In genomic region chr3:165638066-165638465, GRCh38 we compare ENCODE assay signal across 28 cellular contexts.
"Had no signal": no experiment of that assay in that cellular context is flagged by ENCODE, and none has a peak within 500 bp of the region (broad histone marks: within the 10 kb centered on the region; RNA-seq: fewer than 3 reads in every experiment).

No MANE protein-coding gene starts in this region.

- H3K36me3 Mint-ChIP-seq: memory B cell; stimulated activated memory B cell treated with anti-CD40 and anti-IgM and Interleukin-4, amounts not matched to agents 10 μg/mL and 1 μg/mL and 100 μg/mL, for 72 hours had no signal

- H3K9me3 ChIP-seq: body of pancreas, gastrocnemius medialis, neutrophil, right lobe of liver, stomach, suprapubic skin, tibial nerve had no signal

- H3K9ac ChIP-seq: parathyroid adenoma had no signal

- ATAC-seq: activated CD8-positive, alpha-beta T cell treated with anti-CD3 and anti-CD28 coated beads for 36 hours; activated naive CD8-positive, alpha-beta T cell treated with anti-CD3 and anti-CD28 coated beads, Interleukin-2, amount 50 U/mL, for 24 hours; body of pancreas; gastrocnemius medialis; stimulated activated memory B cell treated with anti-CD40 and anti-IgM and Interleukin-4, amounts not matched to agents 10 μg/mL and 1 μg/mL and 100 μg/mL, for 72 hours had no signal

- H3K4me1 Mint-ChIP-seq: activated CD4-positive, alpha-beta T cell treated with anti-CD3 and anti-CD28 coated beads, Interleukin-2, amount 10 ng/mL, durations not matched to agents 7 days and 5 days; activated naive CD8-positive, alpha-beta T cell treated with anti-CD3 and anti-CD28 coated beads, Interleukin-2, amount 50 U/mL, for 24 hours; memory B cell; stimulated activated memory B cell treated with anti-CD40 and anti-IgM and Interleukin-4, amounts not matched to agents 10 μg/mL and 1 μg/mL and 100 μg/mL, for 72 hours had no signal

- H3K4me1 ChIP-seq: gastrocnemius medialis, parathyroid adenoma had no signal

- DNase-seq: activated CD4-positive, alpha-beta T cell treated with anti-CD3 and anti-CD28 coated beads, Interleukin-2, amount 10 ng/mL, durations not matched to agents 7 days and 5 days; activated CD4-positive, CD25-positive, alpha-beta regulatory T cell treated with anti-CD3 and anti-CD28 coated beads, Interleukin-2, amount 50 U/mL, for 72 hours; activated CD8-positive, alpha-beta T cell treated with anti-CD3 and anti-CD28 coated beads for 36 hours; activated gamma-delta T cell; activated naive CD4-positive, alpha-beta T cell treated with anti-CD3 and anti-CD28 coated beads, Interleukin-2, amount 50 U/mL, for 16 hours; activated naive CD8-positive, alpha-beta T cell treated with anti-CD3 and anti-CD28 coated beads, Interleukin-2, amount 50 U/mL, for 24 hours; anterior cingulate cortex; body of pancreas; effector CD4-positive, alpha-beta T cell; erythroblast; gastrocnemius medialis; hippocampal formation; right lobe of liver; small intestine; stimulated activated CD4-positive, alpha-beta T cell treated with anti-CD3 and anti-CD28 coated beads, Interleukin-2, amount 100 ng/mL, for 24 hours; stomach; WERI-Rb-1 had no signal

- H3K27ac Mint-ChIP-seq: activated CD4-positive, alpha-beta T cell treated with anti-CD3 and anti-CD28 coated beads, Interleukin-2, amount 10 ng/mL, durations not matched to agents 7 days and 5 days; activated CD8-positive, alpha-beta T cell treated with anti-CD3 and anti-CD28 coated beads for 36 hours; activated naive CD8-positive, alpha-beta T cell treated with anti-CD3 and anti-CD28 coated beads, Interleukin-2, amount 50 U/mL, for 24 hours; activated T-helper 1 cell treated with anti-CD3 and anti-CD28 coated beads, Interleukin-12 subunit alpha, Interleukin-12 subunit beta, Interleukin-2, Interleukin-4 antibody, amounts not matched to agents 30 ng/mL and 10 ng/mL and 1 ng/mL, durations not matched to agents 14 hours and 24 hours and 36 hours; dendritic cell treated with granulocyte-macrophage colony-stimulating factor and Interleukin-4, amounts not matched to agents 40 ng/mL and 50 ng/mL, for 4 days; memory B cell; nephron; stimulated activated memory B cell treated with anti-CD40 and anti-IgM and Interleukin-4, amounts not matched to agents 10 μg/mL and 1 μg/mL and 100 μg/mL, for 72 hours; T-helper 2 cell treated with Interferon-gamma antibody and Interleukin-4, amounts not matched to agents 5 μg/mL and 100 μg/mL, for 36 hours had no signal

- H3K27me3 ChIP-seq: body of pancreas, cardiac muscle cell, gastrocnemius medialis, neutrophil, right lobe of liver, stomach, suprapubic skin, tibial nerve had no signal

- H2AFZ ChIP-seq: parathyroid adenoma had no signal

- H3K36me3 ChIP-seq: cardiac muscle cell, gastrocnemius medialis, neutrophil, right lobe of liver, stomach, suprapubic skin, tibial nerve, WERI-Rb-1 had no signal

- H3K4me3 ChIP-seq: body of pancreas, cardiac muscle cell, gastrocnemius medialis, right lobe of liver, stomach, suprapubic skin, tibial nerve had no signal

- H3K27ac ChIP-seq: body of pancreas, cardiac muscle cell, gastrocnemius medialis, neutrophil, parathyroid adenoma, right lobe of liver, stomach, suprapubic skin, tibial nerve, WERI-Rb-1 had no signal

- H3K27me3 Mint-ChIP-seq: activated CD4-positive, alpha-beta T cell treated with anti-CD3 and anti-CD28 coated beads, Interleukin-2, amount 10 ng/mL, durations not matched to agents 7 days and 5 days; activated CD8-positive, alpha-beta T cell treated with anti-CD3 and anti-CD28 coated beads for 36 hours; activated naive CD8-positive, alpha-beta T cell treated with anti-CD3 and anti-CD28 coated beads, Interleukin-2, amount 50 U/mL, for 24 hours; dendritic cell treated with granulocyte-macrophage colony-stimulating factor and Interleukin-4, amounts not matched to agents 40 ng/mL and 50 ng/mL, for 4 days; memory B cell; stimulated activated memory B cell treated with anti-CD40 and anti-IgM and Interleukin-4, amounts not matched to agents 10 μg/mL and 1 μg/mL and 100 μg/mL, for 72 hours had no signal

- H3K4me3 Mint-ChIP-seq: activated CD4-positive, alpha-beta T cell treated with anti-CD3 and anti-CD28 coated beads, Interleukin-2, amount 10 ng/mL, durations not matched to agents 7 days and 5 days; activated CD8-positive, alpha-beta T cell treated with anti-CD3 and anti-CD28 coated beads for 36 hours; activated naive CD8-positive, alpha-beta T cell treated with anti-CD3 and anti-CD28 coated beads, Interleukin-2, amount 50 U/mL, for 24 hours; activated T-helper 1 cell treated with anti-CD3 and anti-CD28 coated beads, Interleukin-12 subunit alpha, Interleukin-12 subunit beta, Interleukin-2, Interleukin-4 antibody, amounts not matched to agents 30 ng/mL and 10 ng/mL and 1 ng/mL, durations not matched to agents 14 hours and 24 hours and 36 hours; dendritic cell treated with granulocyte-macrophage colony-stimulating factor and Interleukin-4, amounts not matched to agents 40 ng/mL and 50 ng/mL, for 4 days; memory B cell; nephron; stimulated activated memory B cell treated with anti-CD40 and anti-IgM and Interleukin-4, amounts not matched to agents 10 μg/mL and 1 μg/mL and 100 μg/mL, for 72 hours; T-helper 2 cell treated with Interferon-gamma antibody and Interleukin-4, amounts not matched to agents 5 μg/mL and 100 μg/mL, for 36 hours had no signal

- H3K9me3 Mint-ChIP-seq: nephron had no signal
